Comparison of ENCODE assay signal across 21 cellular contexts in genomic region chr1:218526198-218526580, GRCh38.
"Had no signal": no experiment of that assay in that cellular context is flagged by ENCODE, and none has a peak within 500 bp of the region (broad histone marks: within the 10 kb centered on the region; RNA-seq: fewer than 3 reads in every experiment).

No MANE protein-coding gene starts in this region.

- H3K9me3 ChIP-seq: esophagus muscularis mucosa, gastroesophageal sphincter, pancreas, suprapubic skin, thyroid gland, upper lobe of left lung, uterus had no signal

- H3K27ac ChIP-seq: epithelial cell of prostate, esophagus muscularis mucosa, gastroesophageal sphincter, pancreas, suprapubic skin, upper lobe of left lung, uterus had no signal

- H3K27me3 ChIP-seq: esophagus muscularis mucosa, gastroesophageal sphincter, pancreas, suprapubic skin, thyroid gland, upper lobe of left lung, uterus had no signal

- ATAC-seq: gastroesophageal sphincter; left lobe of liver; natural killer cell; right cardiac atrium; stimulated activated naive CD8-positive, alpha-beta T cell treated with anti-CD3 and anti-CD28 coated beads, Interleukin-15, Interleukin-2, amounts not matched to agents 100 U/mL and 50 U/mL, for 24 hours had no signal

- H3K4me3 ChIP-seq: esophagus muscularis mucosa, gastroesophageal sphincter, pancreas, suprapubic skin, thyroid gland, upper lobe of left lung, uterus had no signal

- H3K27ac Mint-ChIP-seq: natural killer cell had no signal

- H3K4me1 Mint-ChIP-seq: natural killer cell had no signal

- H3K36me3 ChIP-seq: esophagus muscularis mucosa, gastroesophageal sphincter, pancreas, suprapubic skin, thyroid gland, upper lobe of left lung, uterus had no signal

- H3K4me3 Mint-ChIP-seq: natural killer cell had no signal

- H3K36me3 Mint-ChIP-seq: natural killer cell had no signal

- H3K4me1 ChIP-seq: esophagus muscularis mucosa, gastroesophageal sphincter, pancreas, suprapubic skin, uterus had no signal

- H3K27me3 Mint-ChIP-seq: progenitor cell of endocrine pancreas had no signal

- DNase-seq: cortex of kidney; effector memory CD4-positive, alpha-beta T cell; glutamatergic neuron; islet precursor cell; mammary epithelial cell; natural killer cell; occipital lobe; pancreas; right cardiac atrium; small intestine; stimulated activated CD4-positive, alpha-beta T cell treated with anti-CD3 and anti-CD28 coated beads, Interleukin-2, amount 100 ng/mL, for 48 hours; stimulated activated naive CD8-positive, alpha-beta T cell treated with anti-CD3 and anti-CD28 coated beads, Interleukin-15, Interleukin-2, amounts not matched to agents 100 U/mL and 50 U/mL, for 24 hours; thyroid gland; upper lobe of left lung; uterus had no signal
